In genomic region chr1:149826555-149826954, GRCh38 we compare ENCODE assay signal across 8 cellular contexts. TPM values are rescaled to one million over a fixed set of nuclear protein-coding genes. Genes with fewer than 3 reads are reported as not detected.
"Had no signal": no experiment of that assay in that cellular context is flagged by ENCODE, and none has a peak within 500 bp of the region (broad histone marks: within the 10 kb centered on the region; RNA-seq: fewer than 3 reads in every experiment).

No MANE protein-coding gene starts in this region.

RNA-seq across cellular contexts. Expression of gene FCGR1A, which starts 44.1 kb away (rescaled TPM):
- total RNA-seq: LHCN-M2, MCF 10A, NCI-H460, OCI-LY7, PC-9, RPMI7951, SJCRH30, SK-MEL-5 had no signal
